8 cellular contexts compared by ENCODE assay signal in genomic region chr18:3012920-3013810, GRCh38. TPM values are rescaled to one million over a fixed set of nuclear protein-coding genes. Genes with fewer than 3 reads are reported as not detected.
DNase-seq lines count a peak whose midpoint lies in the region; ATAC-seq and TF ChIP-seq lines count a peak whose summit lies in the region.

LPIN2 (minus strand) TSS chr18:3013144; CDS start chr18:2960840, 52,304 bp downstream.

- peak; percentile 84 for DNase-seq in NCI-H1694 (lab: John Stamatoyannopoulos, UW)
- peak; percentile 96 for DNase-seq in amniotic epithelial cell (ENCODE audit: low read depth)
- peak; percentile 99 to 100 for DNase-seq in heart right ventricle
- DNase-seq in posterior cingulate gyrus = peak; percentile 90 to 99 (median 95)
- DNase-seq in type B pancreatic cell (ENCODE audit: extremely low spot score, unreplicated experiment) = peak; percentile 97

- H3K9me3 Mint-ChIP-seq in type B pancreatic cell = no peaks in the 10 kb centered on the region

- TF ChIP-seq CTCF in heart right ventricle (IDR thresholded peaks at IDR 0.05) (no peak), type B pancreatic cell (conservative IDR thresholded peaks at IDR 0.05) (no peak)

- peaks cover 14% of the 10 kb centered on the region for H3K36me3 Mint-ChIP-seq in type B pancreatic cell

- peak within 1 kb of the TSS; percentile 93 for H3K4me3 Mint-ChIP-seq in type B pancreatic cell

- H3K27me3 Mint-ChIP-seq in type B pancreatic cell = peaks cover 13% of the 10 kb centered on the region

- WGBS in heart right ventricle, 2 donors = 1 to 2% methylated on average over 57 to 93 of the region's 93 CpGs

- no peaks in the 10 kb centered on the region for H3K27me3 ChIP-seq in heart right ventricle

- H3K9me3 ChIP-seq in heart right ventricle = no peaks in the 10 kb centered on the region

- peak within 1 kb of the TSS; percentile 50 to 92 (median 88) for H3K4me3 ChIP-seq in heart right ventricle

- H3K27ac ChIP-seq in heart right ventricle = peak within 1 kb of the TSS; percentile 57 to 99 (median 95)

- H3K36me3 ChIP-seq in heart right ventricle = peaks cover 0 to 22% (median 0%) of the 10 kb centered on the region in 9 donors

- H3K4me1 ChIP-seq in heart right ventricle = peaks cover 3 to 83% (median 39%) of the 10 kb centered on the region in 9 donors

- intact Hi-C loops in T-helper 1 cell treated with Interleukin-12 subunit alpha and Interleukin-12 subunit beta and Interleukin-4 antibody, amounts not matched to agents 30 ng/mL and 1 ng/mL, for 36 hours (cut with micrococcal nuclease) = loop anchor here (1.0 to 5.0 kb wide), 9 partner anchors 19 to 438 kb away; partner anchors contain the start of gene MYL12A
- intact Hi-C loops in heart right ventricle (cut with DNase I) = loop anchor here in 4 of 10 donors (1.0 to 10.0 kb wide), 7 partner anchors 44 to 234 kb away; partner anchors contain the start of gene MYL12A (in 3 of the 4)
- intact Hi-C loops in posterior cingulate gyrus (cut with DNase I) = loop anchor here (2.0 to 10.0 kb wide), 3 partner anchors 50 to 358 kb away; partner anchors contain the start of gene SMCHD1

- TF ChIP-seq POLR2A in GM15510 (IDR thresholded peaks at IDR 0.05; ENCODE audit: borderline replicate concordance, extremely low read depth, insufficient read length) = peak; percentile 54

- peaks cover 45% of the 10 kb centered on the region for H3K4me1 Mint-ChIP-seq in type B pancreatic cell (ENCODE audit: unreplicated experiment)

- peak within 1 kb of the TSS; percentile 85 for H3K27ac Mint-ChIP-seq in type B pancreatic cell

- ATAC-seq in HG02885 (IDR thresholded peaks at IDR 0.05; ENCODE audit: poor library complexity, unreplicated experiment) (peak; percentile 87), heart right ventricle (peak; percentile 91 to 94 (median 92))

RNA-seq across cellular contexts. Expression of gene LPIN2, which starts in this region (rescaled TPM):
- 92.8 and 95.3 TPM in 2 replicates for total RNA-seq in T-helper 1 cell treated with Interleukin-12 subunit alpha and Interleukin-12 subunit beta and Interleukin-4 antibody, amounts not matched to agents 30 ng/mL and 1 ng/mL, for 36 hours
- 10 to 100 TPM in 4 of 10 donors, 1 to 10 TPM in 6; 6.8 to 15.9 (median 8.2) TPM for total RNA-seq in heart right ventricle
- polyA plus RNA-seq in heart right ventricle = 1 to 10 TPM; 1.9 to 5.0 TPM
- 17.8 and 26.8 TPM in 2 replicates for total RNA-seq in type B pancreatic cell (ENCODE audit: low replicate concordance)

Comparison
In these comparisons a context has a peak if more than half of its experiments do, and no peak if none do; other contexts are left out.
1. Peak in every context shown above with its lines: DNase-seq, ATAC-seq, H3K4me3 ChIP-seq and H3K27ac ChIP-seq.